Comparison of ENCODE assay signal across 34 cellular contexts in the genomic region with DNA sequence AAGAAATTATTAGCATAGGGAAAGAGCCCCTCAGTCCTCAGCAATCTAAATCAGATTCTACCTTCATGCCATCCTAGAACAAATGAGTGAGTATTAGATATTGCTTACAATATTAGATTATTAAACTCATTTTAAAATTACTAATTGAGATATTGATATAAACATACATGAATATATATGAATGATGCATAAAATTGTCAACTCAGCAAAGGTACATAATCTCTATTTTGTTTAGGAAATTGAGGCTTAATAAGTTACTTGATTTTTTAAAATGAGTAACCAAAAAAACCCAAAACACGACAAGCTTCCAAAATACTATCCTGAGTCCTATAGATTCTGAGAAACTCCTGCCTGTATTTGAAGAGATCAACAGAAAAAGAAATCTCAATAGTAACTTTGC.
"Had no signal": no experiment of that assay in that cellular context is flagged by ENCODE, and none has a peak within 500 bp of the region (broad histone marks: within the 10 kb centered on the region; RNA-seq: fewer than 3 reads in every experiment).

No MANE protein-coding gene starts in this region.

- DNase-seq: activated B cell treated with CpG ODN at 0.5 μM for 24 hours; activated CD4-positive, alpha-beta memory T cell treated with anti-CD3 and anti-CD28 coated beads for 36 hours; activated CD4-positive, alpha-beta T cell treated with anti-CD3 and anti-CD28 coated beads for 4 hours; activated CD4-positive, alpha-beta T cell treated with anti-CD3 and anti-CD28 coated beads, Interleukin-2, amount 10 ng/mL, durations not matched to agents 24 days and 14 days; activated CD4-positive, alpha-beta T cell treated with anti-CD3 and anti-CD28 coated beads, Interleukin-2, amount 50 U/mL, for 1 hour; activated CD4-positive, alpha-beta T cell treated with anti-CD3 and anti-CD28 coated beads, Interleukin-2, amount 50 U/mL, for 4 hours; activated CD4-positive, CD25-positive, alpha-beta regulatory T cell treated with anti-CD3 and anti-CD28 coated beads, Interleukin-2, amount 50 U/mL, for 72 hours; activated CD8-positive, alpha-beta memory T cell treated with anti-CD3 and anti-CD28 coated beads, Interleukin-2, amount 50 U/mL, for 4 hours; activated CD8-positive, alpha-beta T cell treated with anti-CD3 and anti-CD28 coated beads for 36 hours; activated effector memory CD4-positive, alpha-beta T cell treated with anti-CD3 and anti-CD28 coated beads, Interleukin-2, amount 50 U/mL, for 16 hours; activated gamma-delta T cell treated with Interleukin-2 at 50 U/mL for 16 hours; activated naive CD4-positive, alpha-beta T cell; activated naive CD4-positive, alpha-beta T cell treated with anti-CD3 and anti-CD28 coated beads for 36 hours; activated naive CD4-positive, alpha-beta T cell treated with anti-CD3 and anti-CD28 coated beads, Interleukin-2, amount 50 U/mL, for 16 hours; activated naive CD8-positive, alpha-beta T cell treated with anti-CD3 and anti-CD28 coated beads for 36 hours; activated T-cell treated with anti-CD3 and anti-CD28 coated beads for 4 hours; activated T-cell treated with anti-CD3 and anti-CD28 coated beads, Interleukin-2, amount 50 U/mL, for 1 hour; activated T-cell treated with anti-CD3 and anti-CD28 coated beads, Interleukin-2, amount 50 U/mL, for 4 hours; activated T-cell treated with anti-CD3 and anti-CD28 coated beads, Interleukin-2, amount 50 U/mL, for 72 hours; adrenal gland; amniotic stem cell; aorta; body of pancreas; brain microvascular endothelial cell; central memory CD4-positive, alpha-beta T cell; T-helper 1 cell; T-helper 2 cell; T-helper 9 cell had no signal

- ATAC-seq: activated CD8-positive, alpha-beta T cell treated with anti-CD3 and anti-CD28 coated beads for 36 hours; activated naive CD4-positive, alpha-beta T cell treated with anti-CD3 and anti-CD28 coated beads, Interleukin-2, amount 50 U/mL, for 72 hours; activated T-cell treated with anti-CD3 and anti-CD28 coated beads, Interleukin-2, amount 50 U/mL, for 4 hours; activated T-cell treated with anti-CD3 and anti-CD28 coated beads, Interleukin-2, amount 50 U/mL, for 72 hours; activated T-helper 17 cell treated with anti-CD3 and anti-CD28 coated beads, Interleukin-2, amount 50 U/mL, for 72 hours; body of pancreas had no signal

- FAIRE-seq: astrocyte, TTC549 had no signal

- H3K27ac ChIP-seq: adrenal gland, body of pancreas, brain microvascular endothelial cell, breast epithelium, VCaP had no signal

- H3K4me1 ChIP-seq: adrenal gland, body of pancreas, breast epithelium had no signal

- H3K9me3 ChIP-seq: adrenal gland, body of pancreas, breast epithelium had no signal

- H3K4me3 ChIP-seq: adrenal gland, body of pancreas, breast epithelium had no signal

- H3K36me3 ChIP-seq: adrenal gland, brain microvascular endothelial cell, breast epithelium had no signal

- H3K27me3 ChIP-seq: adrenal gland, body of pancreas, brain microvascular endothelial cell, breast epithelium had no signal
